Comparison of ENCODE assay signal across 8 cellular contexts in the genomic region with DNA sequence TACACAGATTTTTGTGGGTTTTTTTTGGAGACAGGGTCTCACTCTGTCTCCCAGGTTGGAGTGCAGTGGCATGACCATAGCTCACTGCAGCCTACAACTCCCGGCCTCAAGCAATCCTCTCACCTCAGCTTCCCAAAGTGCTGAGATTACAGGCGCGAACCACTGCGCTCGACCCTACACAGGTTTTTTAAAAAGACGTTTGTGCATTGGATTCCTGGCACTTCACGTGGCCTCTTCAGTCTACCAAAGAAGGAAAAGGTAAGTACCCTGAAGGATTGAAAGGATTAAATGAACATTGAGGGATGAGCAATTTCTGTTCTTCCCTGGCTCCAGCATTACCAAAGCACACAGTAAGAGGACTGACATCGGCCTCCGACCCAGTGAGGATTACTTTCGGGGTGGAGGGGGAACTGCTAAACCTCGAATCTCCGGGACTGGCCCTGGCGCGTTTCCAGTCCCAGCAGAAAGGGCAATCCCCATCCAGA. TPM values are rescaled to one million over a fixed set of nuclear protein-coding genes. Genes with fewer than 3 reads are reported as not detected.
A peak's percentile ranks its signal among the peaks of the same experiment; 100 is the strongest.
DNase-seq lines count a peak whose midpoint lies in the region; ATAC-seq, FAIRE-seq and TF ChIP-seq lines count a peak whose summit lies in the region.

No MANE protein-coding gene starts in this region.

- peak overlapping the region; percentile 54 to 77 for H3K9ac ChIP-seq in mucosa of rectum (ENCODE audit: low read depth in 1 of 2, low read length in 2 of 2)

- no peak for TF ChIP-seq EP300 in A549 (IDR thresholded peaks at IDR 0.05)

- H3K36me3 ChIP-seq in breast epithelium (no peaks in the 10 kb centered on the region), mucosa of rectum (ENCODE audit: control insufficient read depth in 2 of 2, insufficient read depth in 2 of 2, low read length in 2 of 2) (peaks cover 4% of the 10 kb centered on the region in 2 donors)

- POLR2A ChIA-PET in A549 (lab: Yijun Ruan, JAX) = interaction anchor here (0.6 to 1.7 kb wide), 10 partner anchors 9 to 1127 kb away, joined by 3 to 6 read pairs (median 4); partner anchors contain the start of genes PABPC1L, RIMS4 and TOMM34

- TF ChIP-seq POLR2A in A549 (IDR thresholded peaks at IDR 0.05; ENCODE audit: low read length) = no peak; the same call in 1 of the 2 replicates
- TF ChIP-seq POLR2A in breast epithelium (IDR thresholded peaks at IDR 0.05) = no peak

- H3K27ac ChIP-seq in A549 = peak overlapping the region; percentile 59 to 99
- peak overlapping the region; percentile 97 to 98 for H3K27ac ChIP-seq in breast epithelium
- H3K27ac ChIP-seq in mucosa of rectum (ENCODE audit: low read depth in 2 of 2, low read length in 2 of 2) = peak overlapping the region; percentile 98

- ATAC-seq in A549 (no peak), HG03064 (IDR thresholded peaks at IDR 0.05; ENCODE audit: low read depth, unreplicated experiment) (peak; percentile 13)

- CTCF ChIA-PET in A549 (lab: Yijun Ruan, JAX) = no interaction called here

- FAIRE-seq in A549 (lab: Jason Lieb, UNC) = no peak

- H3K4me2 ChIP-seq in A549 = peak overlapping the region; percentile 76

- H3K4me3 ChIP-seq in A549 = peak overlapping the region; percentile 92
- H3K4me3 ChIP-seq in breast epithelium = peak overlapping the region; percentile 96 to 98 (median 97)
- H3K4me3 ChIP-seq in mucosa of rectum (ENCODE audit: low read length in 2 of 2) = peak overlapping the region; percentile 84 to 91

- WGBS in A549 (ENCODE audit: missing lambda C conversion rate) = 32% methylated on average over 14 of the region's 14 CpGs

- no peak for TF ChIP-seq CTCF in A549 (IDR thresholded peaks at IDR 0.05)
- no peak for TF ChIP-seq CTCF in breast epithelium (IDR thresholded peaks at IDR 0.05)

- TF ChIP-seq RAD21 in A549 (conservative IDR thresholded peaks at IDR 0.05 in 1 of 2, IDR thresholded peaks at IDR 0.05 in 1 of 2) = no peak

- H3K27me3 ChIP-seq in breast epithelium (no peaks in the 10 kb centered on the region), mucosa of rectum (ENCODE audit: control insufficient read depth in 2 of 2, insufficient read depth in 2 of 2, low read length in 2 of 2) (no peaks in the 10 kb centered on the region)

- DNase-seq in A549 (ENCODE audit: low read depth in 1 of 2, low spot score in 1 of 2) = no peak
- DNase-seq in breast epithelium (ENCODE audit: low spot score in 2 of 2) = no peak
- DNase-seq in activated CD4-positive, CD25-positive, alpha-beta regulatory T cell treated with anti-CD3 and anti-CD28 coated beads, Interleukin-2, amount 50 U/mL, for 72 hours = no peak
- no peak for DNase-seq in AG08396 (ENCODE audit: low spot score)
- DNase-seq in activated effector memory CD4-positive, alpha-beta T cell treated with anti-CD3 and anti-CD28 coated beads, Interleukin-2, amount 50 U/mL, for 16 hours = no peak
- no peak for DNase-seq in amniotic stem cell (lab: John Stamatoyannopoulos, UW)

- no peaks in the 10 kb centered on the region for H3K9me3 ChIP-seq in A549
- no peaks in the 10 kb centered on the region for H3K9me3 ChIP-seq in breast epithelium
- H3K9me3 ChIP-seq in mucosa of rectum (ENCODE audit: control insufficient read depth in 2 of 2, low read length in 2 of 2) = no peaks in the 10 kb centered on the region

- H3K4me1 ChIP-seq in A549 (peaks cover 30% of the 10 kb centered on the region), breast epithelium (peaks cover 0 to 13% of the 10 kb centered on the region in 2 donors), mucosa of rectum (ENCODE audit: control insufficient read depth in 2 of 2, insufficient read depth in 2 of 2, low read length in 2 of 2) (peaks cover 32% of the 10 kb centered on the region in 2 donors)

- intact Hi-C loops in breast epithelium (cut with DNase I; ENCODE audit: low total_unique reads) = loop anchor here (5.0 kb wide), 1 partner anchor 673 kb away; the partner anchor contains the start of gene OSER1

TF ChIP-seq in A549, 52 proteins besides CTCF, POLR2A, EP300 and RAD21:
- TF ChIP-seq, protein P1, sequence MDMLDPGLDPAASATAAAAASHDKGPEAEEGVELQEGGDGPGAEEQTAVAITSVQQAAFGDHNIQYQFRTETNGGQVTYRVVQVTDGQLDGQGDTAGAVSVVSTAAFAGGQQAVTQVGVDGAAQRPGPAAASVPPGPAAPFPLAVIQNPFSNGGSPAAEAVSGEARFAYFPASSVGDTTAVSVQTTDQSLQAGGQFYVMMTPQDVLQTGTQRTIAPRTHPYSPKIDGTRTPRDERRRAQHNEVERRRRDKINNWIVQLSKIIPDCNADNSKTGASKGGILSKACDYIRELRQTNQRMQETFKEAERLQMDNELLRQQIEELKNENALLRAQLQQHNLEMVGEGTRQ (IDR thresholded peaks at IDR 0.05) = no peak
- TF ChIP-seq CHD4 (IDR thresholded peaks at IDR 0.05; ENCODE audit: borderline replicate concordance) (no peak), RARB (CRISPR knock-in tag; IDR thresholded peaks at IDR 0.05) (no peak), KDM5A (IDR thresholded peaks at IDR 0.05) (no peak), GATA3 (IDR thresholded peaks at IDR 0.05; ENCODE audit: borderline replicate concordance) (no peak), RNF2 (IDR thresholded peaks at IDR 0.05; ENCODE audit: borderline replicate concordance, low read depth) (no peak), CHD2 (IDR thresholded peaks at IDR 0.05; ENCODE audit: low read length, partially characterized antibody) (no peak), FOSL2 (IDR thresholded peaks at IDR 0.05) (no peak), FOSL2 (CRISPR knock-in tag; IDR thresholded peaks at IDR 0.05) (no peak), BHLHE40 (IDR thresholded peaks at IDR 0.05; ENCODE audit: low read depth, low read length) (no peak), ZNF302 (CRISPR knock-in tag; IDR thresholded peaks at IDR 0.05) (no peak), TP53 (CRISPR knock-in tag; IDR thresholded peaks at IDR 0.05) (no peak), CEBPB (IDR thresholded peaks at IDR 0.05) (no peak), EHMT2 (IDR thresholded peaks at IDR 0.05; ENCODE audit: low read depth) (no peak), ATOH8 (CRISPR knock-in tag; IDR thresholded peaks at IDR 0.05; ENCODE audit: low read depth) (no peak)
- TF ChIP-seq, protein P2, sequence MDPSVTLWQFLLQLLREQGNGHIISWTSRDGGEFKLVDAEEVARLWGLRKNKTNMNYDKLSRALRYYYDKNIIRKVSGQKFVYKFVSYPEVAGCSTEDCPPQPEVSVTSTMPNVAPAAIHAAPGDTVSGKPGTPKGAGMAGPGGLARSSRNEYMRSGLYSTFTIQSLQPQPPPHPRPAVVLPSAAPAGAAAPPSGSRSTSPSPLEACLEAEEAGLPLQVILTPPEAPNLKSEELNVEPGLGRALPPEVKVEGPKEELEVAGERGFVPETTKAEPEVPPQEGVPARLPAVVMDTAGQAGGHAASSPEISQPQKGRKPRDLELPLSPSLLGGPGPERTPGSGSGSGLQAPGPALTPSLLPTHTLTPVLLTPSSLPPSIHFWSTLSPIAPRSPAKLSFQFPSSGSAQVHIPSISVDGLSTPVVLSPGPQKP (IDR thresholded peaks at IDR 0.05; ENCODE audit: low read depth, low read length) = no peak

RNA-seq across cellular contexts. Expression of gene YWHAB, which starts 0.6 kb away (rescaled TPM):
- polyA plus RNA-seq in A549 (2011; rRNA removed) (163 and 174 TPM in 2 replicates), A549 (2017; fragmentation: RNase III; extraction: RNeasy Plus Mini Kit Qiagen cat#74134 plus additional on column Dnase treatment) (204 to 213 TPM (median 205 TPM) in 3 replicates)
- 87.0 and 89.3 TPM in 2 replicates for polyA plus RNA-seq in A549 (2012; cell fraction: cytosol; rRNA removed)
- 30.0 and 36.8 TPM in 2 replicates for polyA plus RNA-seq in A549 (2012; cell fraction: nucleus; rRNA removed)
- polyA minus RNA-seq in A549 (2011; rRNA and poly(A)+ RNA removed) = 52.3 and 57.5 TPM in 2 replicates
- total RNA-seq in breast epithelium = 100 to 1,000 TPM; 125 to 155 (median 139) TPM

RNA-seq across cellular contexts. Expression of gene PABPC1L, which starts 24.9 kb away (rescaled TPM):
- 72.7 and 73.1 TPM in 2 replicates for polyA plus RNA-seq in A549 (2011; rRNA removed)
- polyA plus RNA-seq in A549 (2012; cell fraction: cytosol; rRNA removed) = 51.2 and 67.5 TPM in 2 replicates
- polyA plus RNA-seq in A549 (2012; cell fraction: nucleus; rRNA removed) = 436 and 472 TPM in 2 replicates
- polyA plus RNA-seq in A549 (2017; fragmentation: RNase III; extraction: RNeasy Plus Mini Kit Qiagen cat#74134 plus additional on column Dnase treatment) = 35.1 to 45.4 TPM (median 37.1 TPM) in 3 replicates
- polyA minus RNA-seq in A549 (2011; rRNA and poly(A)+ RNA removed) = 28.0 and 32.2 TPM in 2 replicates
- total RNA-seq in breast epithelium = 10 to 100 TPM in 2 of 3 donors, 1 to 10 TPM in 1; 6.9 to 55.3 (median 28.8) TPM
